8 cellular contexts compared by ENCODE assay signal in genomic region chr1:174964261-174964984, GRCh38. TPM values are rescaled to one million over a fixed set of nuclear protein-coding genes. Genes with fewer than 3 reads are reported as not detected.
DNase-seq lines count a peak whose midpoint lies in the region; ATAC-seq and TF ChIP-seq lines count a peak whose summit lies in the region.

No MANE protein-coding gene starts in this region.

- no peaks in the 10 kb centered on the region for H3K27me3 ChIP-seq in naive thymus-derived CD4-positive, alpha-beta T cell (ENCODE audit: control insufficient read depth in 2 of 2, insufficient read depth in 2 of 2, low read length in 2 of 2)
- H3K27me3 ChIP-seq in BE2C = no peaks in the 10 kb centered on the region

- intact Hi-C loops in naive thymus-derived CD4-positive, alpha-beta T cell (cut with micrococcal nuclease) = loop anchor here (1.0 to 10.0 kb wide), 6 partner anchors 26 to 230 kb away; partner anchors contain the start of genes MRPS14 (in 2 of the 2), CACYBP (in 1 of the 2) and KIAA0040 (in 1 of the 2)

- ATAC-seq in GM18867 (IDR thresholded peaks at IDR 0.05; ENCODE audit: unreplicated experiment) = peak; percentile 45
- peak; percentile 79 for ATAC-seq in naive thymus-derived CD4-positive, alpha-beta T cell

- POLR2A ChIA-PET in naive thymus-derived CD4-positive, alpha-beta T cell (lab: Charles Lee) = interaction anchor here (0.6 to 10.7 kb wide), 11 partner anchors 10 to 165 kb away, joined by 3 to 227 read pairs (median 5); partner anchors contain the start of genes CACYBP and MRPS14

- peaks cover 56% of the 10 kb centered on the region in 2 donors for H3K4me1 ChIP-seq in naive thymus-derived CD4-positive, alpha-beta T cell (ENCODE audit: control insufficient read depth in 2 of 2, insufficient read depth in 2 of 2, low read length in 2 of 2)
- peaks cover 4% of the 10 kb centered on the region for H3K4me1 ChIP-seq in BE2C

- H3K9me3 Mint-ChIP-seq in naive thymus-derived CD4-positive, alpha-beta T cell = peaks cover 0 to 2% (median 0%) of the 10 kb centered on the region in 11 donors

- no peak for TF ChIP-seq CTCF in BE2C (IDR thresholded peaks at IDR 0.05; ENCODE audit: low read depth, low read length)

- H3K36me3 Mint-ChIP-seq in naive thymus-derived CD4-positive, alpha-beta T cell = peaks cover 0 to 6% (median 0%) of the 10 kb centered on the region in 5 donors

- no peaks in the 10 kb centered on the region for H3K36me3 ChIP-seq in naive thymus-derived CD4-positive, alpha-beta T cell (ENCODE audit: control insufficient read depth in 2 of 3, insufficient read depth in 3 of 3, low read length in 3 of 3)
- no peaks in the 10 kb centered on the region for H3K36me3 ChIP-seq in BE2C

- peaks cover 27 to 64% (median 58%) of the 10 kb centered on the region in 7 donors for H3K4me1 Mint-ChIP-seq in naive thymus-derived CD4-positive, alpha-beta T cell

- peak overlapping the region; percentile 87 to 99 (median 91) for H3K27ac Mint-ChIP-seq in naive thymus-derived CD4-positive, alpha-beta T cell

- DNase-seq in NOMO-1 treated with dmso at 0.1 percent for 144 hours (lab: John Stamatoyannopoulos, UW; ENCODE audit: unreplicated experiment) (peak; percentile 70), NCI-H1105 treated with DMSO at 0.1 percent for 48 hours (lab: John Stamatoyannopoulos, UW) (no peak), BE2C (no peak), cerebellar nuclear complex (lab: John Stamatoyannopoulos, UW) (no peak), nucleus accumbens (lab: John Stamatoyannopoulos, UW) (no peak)
- peak; percentile 70 for DNase-seq in central memory CD4-positive, alpha-beta T cell
- peak in 8 of 9 donors; percentile 26 to 82 (median 68) for DNase-seq in naive thymus-derived CD4-positive, alpha-beta T cell

- H3K27ac ChIP-seq in naive thymus-derived CD4-positive, alpha-beta T cell (ENCODE audit: low read depth, low read length) = peak overlapping the region; percentile 68

- peak overlapping the region; percentile 39 for H3K4me3 ChIP-seq in naive thymus-derived CD4-positive, alpha-beta T cell (ENCODE audit: low read length)
- no peak overlapping the region for H3K4me3 ChIP-seq in BE2C (ENCODE audit: low read depth, low read length)

- CTCF ChIA-PET in naive thymus-derived CD4-positive, alpha-beta T cell (lab: Charles Lee) = interaction anchor here (1.0 kb wide), 1 partner anchor 164 kb away, joined by 3 read pairs; no protein-coding TSS in a partner anchor

- no peaks in the 10 kb centered on the region for H3K9me3 ChIP-seq in naive thymus-derived CD4-positive, alpha-beta T cell (ENCODE audit: control insufficient read depth in 2 of 3, low read length in 3 of 3)
- H3K9me3 ChIP-seq in BE2C = no peaks in the 10 kb centered on the region

- peak overlapping the region; percentile 67 to 93 (median 82) for H3K4me3 Mint-ChIP-seq in naive thymus-derived CD4-positive, alpha-beta T cell

- H3K27me3 Mint-ChIP-seq in naive thymus-derived CD4-positive, alpha-beta T cell = no peaks in the 10 kb centered on the region

RNA-seq across cellular contexts. Expression of gene CACYBP, which starts 35.3 kb away (rescaled TPM):
- total RNA-seq in naive thymus-derived CD4-positive, alpha-beta T cell = 100 to 1,000 TPM in 2 of 5 experiments, 10 to 100 TPM in 3; 70.8 to 190 (median 96.2) TPM
- polyA plus RNA-seq in naive thymus-derived CD4-positive, alpha-beta T cell = 100 to 1,000 TPM; 164 to 192 TPM
- polyA plus RNA-seq in BE2C (2012; ENCODE audit: insufficient read depth, insufficient read length, low read depth) = 98.7 TPM

RNA-seq across cellular contexts. Expression of gene MRPS14, which starts 58.8 kb away (rescaled TPM):
- 10 to 100 TPM; 12.4 to 36.5 (median 31.5) TPM for total RNA-seq in naive thymus-derived CD4-positive, alpha-beta T cell
- polyA plus RNA-seq in naive thymus-derived CD4-positive, alpha-beta T cell = 10 to 100 TPM; 53.6 to 67.6 TPM
- polyA plus RNA-seq in BE2C (2012; ENCODE audit: insufficient read depth, insufficient read length, low read depth) = 65.0 TPM

Comparison
In these comparisons a context has a peak if more than half of its experiments do, and no peak if none do; other contexts are left out.
1. DNase-seq: peak in NOMO-1 treated with dmso at 0.1 percent for 144 hours (single experiment), central memory CD4-positive, alpha-beta T cell (single experiment) and naive thymus-derived CD4-positive, alpha-beta T cell (8 of 9); none in NCI-H1105 treated with DMSO at 0.1 percent for 48 hours (single experiment), BE2C (single experiment), cerebellar nuclear complex (0 of 2) and nucleus accumbens (0 of 56).